ENCODE assay signal across 18 cellular contexts in genomic region chr21:34543017-34543416, GRCh38. TPM values are rescaled to one million over a fixed set of nuclear protein-coding genes. Genes with fewer than 3 reads are reported as not detected.
"Had no signal": no experiment of that assay in that cellular context is flagged by ENCODE, and none has a peak within 500 bp of the region (broad histone marks: within the 10 kb centered on the region; RNA-seq: fewer than 3 reads in every experiment).

No MANE protein-coding gene starts in this region.

- H3K36me3 ChIP-seq: gastrocnemius medialis, right lobe of liver, thyroid gland had no signal

- H3K4me3 Mint-ChIP-seq: activated CD4-positive, alpha-beta T cell treated with anti-CD3 and anti-CD28 coated beads, Interleukin-2, amount 10 ng/mL, durations not matched to agents 24 days and 14 days; activated T-cell treated with anti-CD3 and anti-CD28 coated beads, Interleukin-2, amount 50 U/mL, for 72 hours; immature natural killer cell had no signal

- H2AFZ ChIP-seq: parathyroid adenoma had no signal

- H3K9me3 ChIP-seq: body of pancreas, gastrocnemius medialis, right lobe of liver, thyroid gland had no signal

- H3K4me2 ChIP-seq: smooth muscle cell had no signal

- H3K27me3 Mint-ChIP-seq: activated CD4-positive, alpha-beta T cell treated with anti-CD3 and anti-CD28 coated beads, Interleukin-2, amount 10 ng/mL, durations not matched to agents 24 days and 14 days had no signal

- H3K4me3 ChIP-seq: body of pancreas, gastrocnemius medialis, right lobe of liver, smooth muscle cell, thyroid gland had no signal

- H3K9me3 Mint-ChIP-seq: activated CD4-positive, alpha-beta T cell treated with anti-CD3 and anti-CD28 coated beads, Interleukin-2, amount 10 ng/mL, durations not matched to agents 24 days and 14 days; immature natural killer cell had no signal

- H3K27ac ChIP-seq: gastrocnemius medialis, thyroid gland had no signal

- H3K27ac Mint-ChIP-seq: activated CD4-positive, alpha-beta T cell treated with anti-CD3 and anti-CD28 coated beads, Interleukin-2, amount 10 ng/mL, durations not matched to agents 24 days and 14 days; activated T-cell treated with anti-CD3 and anti-CD28 coated beads, Interleukin-2, amount 50 U/mL, for 72 hours had no signal

- H3K27me3 ChIP-seq: body of pancreas, gastrocnemius medialis, right lobe of liver, thyroid gland had no signal

- H3K9ac ChIP-seq: parathyroid adenoma had no signal

- DNase-seq: activated CD4-positive, alpha-beta T cell treated with anti-CD3 and anti-CD28 coated beads, Interleukin-2, amount 10 ng/mL, durations not matched to agents 24 days and 14 days; activated CD4-positive, CD25-positive, alpha-beta regulatory T cell; activated gamma-delta T cell treated with Interleukin-2 at 50 U/mL for 16 hours; activated T-cell treated with anti-CD3 and anti-CD28 coated beads, Interleukin-2, amount 50 U/mL, for 72 hours; amniotic stem cell; caudate nucleus; gastrocnemius medialis; head of caudate nucleus; immature natural killer cell; midbrain; right lobe of liver; stimulated activated naive CD4-positive, alpha-beta T cell treated with Interleukin-2 at 50 U/mL for 16 hours; T1000; thyroid gland had no signal

- ATAC-seq: activated naive CD4-positive, alpha-beta T cell treated with anti-CD3 and anti-CD28 coated beads, Interleukin-2, amount 50 U/mL, for 72 hours; activated T-cell treated with anti-CD3 and anti-CD28 coated beads, Interleukin-2, amount 50 U/mL, for 72 hours; body of pancreas; gastrocnemius medialis had no signal

RNA-seq across cellular contexts. Expression of gene KCNE1, which starts 31.0 kb away (rescaled TPM):
- total RNA-seq: activated CD4-positive, alpha-beta T cell treated with anti-CD3 and anti-CD28 coated beads, Interleukin-2, amount 10 ng/mL, durations not matched to agents 24 days and 14 days; smooth muscle cell had no signal
- polyA plus RNA-seq: immature natural killer cell had no signal
